In genomic region chr2:160492401-160493226, GRCh38 we compare ENCODE assay signal across 1 cellular context.
A peak's percentile ranks its signal among the peaks of the same experiment; 100 is the strongest.
TF ChIP-seq lines count a peak whose summit lies in the region.

No MANE protein-coding gene starts in this region.

TF ChIP-seq in H1, 55 proteins besides CTCF, POLR2A, EP300 and RAD21 (continued from another document):
- TF ChIP-seq CHD7 (IDR thresholded peaks at IDR 0.05; ENCODE audit: insufficient replicate concordance, low read length) (no peak), SIRT6 (IDR thresholded peaks at IDR 0.05; ENCODE audit: low read length) (no peak), RBBP5 (IDR thresholded peaks at IDR 0.05; ENCODE audit: borderline replicate concordance, low read depth, low read length) (peak; percentile 97), KDM1A (IDR thresholded peaks at IDR 0.05; ENCODE audit: borderline replicate concordance, low read length) (no peak), RFX5 (IDR thresholded peaks at IDR 0.05; ENCODE audit: borderline replicate concordance, low read depth, low read length) (no peak), POU5F1 (IDR thresholded peaks at IDR 0.05; ENCODE audit: low read depth, low read length) (no peak), POLR2AphosphoS5 (IDR thresholded peaks at IDR 0.05; ENCODE audit: low read depth, low read length) (peak; percentile 55), HDAC2 (IDR thresholded peaks at IDR 0.05; ENCODE audit: borderline replicate concordance in 1 of 2, low read depth in 2 of 2, low read length in 2 of 2) (no peak), TEAD4 (IDR thresholded peaks at IDR 0.05; ENCODE audit: low read depth, low read length) (no peak), SIX5 (IDR thresholded peaks at IDR 0.05; ENCODE audit: low read depth, low read length) (no peak), TAF1 (IDR thresholded peaks at IDR 0.05; ENCODE audit: low read depth, low read length) (peak; percentile 61; the same call in 1 of the 2 replicates), EGR1 (IDR thresholded peaks at IDR 0.05; ENCODE audit: borderline replicate concordance, low read depth, low read length) (no peak), E2F6 (IDR thresholded peaks at IDR 0.05) (no peak), KDM5A (IDR thresholded peaks at IDR 0.05; ENCODE audit: low read length) (no peak), SIN3A (conservative IDR thresholded peaks at IDR 0.05 in 1 of 2, IDR thresholded peaks at IDR 0.05 in 1 of 2; ENCODE audit: low read depth in 1 of 2, low read length in 2 of 2) (0 out of 4 replicates have a peak, but pooled peaks of 1 of the 2 experiments have one; percentile 59), SRF (IDR thresholded peaks at IDR 0.05; ENCODE audit: low read depth, low read length) (no peak), CHD1 (IDR thresholded peaks at IDR 0.05; ENCODE audit: low read depth, low read length) (no peak), USF2 (IDR thresholded peaks at IDR 0.05; ENCODE audit: low read length) (no peak), FOSL1 (IDR thresholded peaks at IDR 0.05; ENCODE audit: insufficient read depth, low read depth, low read length) (no peak), NRF1 (IDR thresholded peaks at IDR 0.05; ENCODE audit: low read depth, low read length) (no peak), SUZ12 (IDR thresholded peaks at IDR 0.05; ENCODE audit: low read length) (no peak), MAX (IDR thresholded peaks at IDR 0.05) (no peak; the same call in 1 of the 2 replicates), SP4 (IDR thresholded peaks at IDR 0.05; ENCODE audit: low read length) (no peak), KDM4A (IDR thresholded peaks at IDR 0.05; ENCODE audit: low read depth, low read length, severe bottlenecking) (peak; percentile 27), ATF3 (IDR thresholded peaks at IDR 0.05; ENCODE audit: insufficient read depth, low read depth, low read length) (no peak), GABPA (IDR thresholded peaks at IDR 0.05; ENCODE audit: borderline replicate concordance, insufficient read depth, low read length) (no peak), CEBPB (IDR thresholded peaks at IDR 0.05; ENCODE audit: low read depth, low read length) (no peak), ASH2L (IDR thresholded peaks at IDR 0.05; ENCODE audit: low read length) (peak; percentile 87), YY1 (IDR thresholded peaks at IDR 0.05; ENCODE audit: low read depth, low read length) (no peak), SP2 (IDR thresholded peaks at IDR 0.05; ENCODE audit: low read length) (no peak), EZH2 (IDR thresholded peaks at IDR 0.05; ENCODE audit: low read depth, low read length, severe bottlenecking) (no peak), SAP30 (IDR thresholded peaks at IDR 0.05; ENCODE audit: insufficient read depth, insufficient replicate concordance, low read length) (no peak), HDAC6 (IDR thresholded peaks at IDR 0.05; ENCODE audit: low read depth, low read length) (no peak), SP1 (IDR thresholded peaks at IDR 0.05; ENCODE audit: low read depth, low read length) (no peak), ATF2 (IDR thresholded peaks at IDR 0.05; ENCODE audit: low read length) (no peak), CREB1 (IDR thresholded peaks at IDR 0.05) (no peak), BACH1 (IDR thresholded peaks at IDR 0.05; ENCODE audit: low read length) (no peak), PHF8 (conservative IDR thresholded peaks at IDR 0.05; ENCODE audit: low read depth, low read length) (peak; percentile 56), BCL11A (IDR thresholded peaks at IDR 0.05; ENCODE audit: low read depth in 2 of 2, low read length in 2 of 2) (no peak), RXRA (IDR thresholded peaks at IDR 0.05; ENCODE audit: insufficient read depth, low read depth, low read length) (no peak), CBX8 (IDR thresholded peaks at IDR 0.05; ENCODE audit: borderline replicate concordance, low read depth, low read length) (no peak), CBX5 (IDR thresholded peaks at IDR 0.05; ENCODE audit: low read depth, low read length) (no peak), GTF2F1 (IDR thresholded peaks at IDR 0.05; ENCODE audit: borderline replicate concordance, low read depth, low read length) (no peak), NANOG (IDR thresholded peaks at IDR 0.05; ENCODE audit: insufficient read depth, low read depth, low read length, poor library complexity, severe bottlenecking) (no peak)
TF ChIP-seq in H1: peak in this region for 8.
